In genomic region chr2:208267526-208267925, GRCh38 we compare ENCODE assay signal across 8 cellular contexts. TPM values are rescaled to one million over a fixed set of nuclear protein-coding genes. Genes with fewer than 3 reads are reported as not detected.
A peak's percentile ranks its signal among the peaks of the same experiment; 100 is the strongest.
DNase-seq lines count a peak whose midpoint lies in the region; ATAC-seq and TF ChIP-seq lines count a peak whose summit lies in the region.
"Not testable (repeated sequence)": the region's sequence is repeated elsewhere in the genome, so short reads cannot be mapped to it uniquely, and the experiment has no call there.

No MANE protein-coding gene starts in this region.

- DNase-seq in Calu3; LNCaP clone FGC (ENCODE audit: low read depth); T-helper 17 cell; tibial artery: not testable (repeated sequence)

- H3K4me1 ChIP-seq in endocrine pancreas (ENCODE audit: control insufficient read depth, insufficient read depth, low read length); iPS-20b (ENCODE audit: insufficient read depth, low read length): not testable (repeated sequence)
- H3K4me1 ChIP-seq in neuron (ENCODE audit: insufficient read depth, low read length) (peaks cover 17% of the 10 kb centered on the region), tibial artery (peaks cover 0 to 38% (median 24%) of the 10 kb centered on the region in 4 donors)

- CTCF ChIA-PET in Calu3 (lab: Charles Lee): interaction anchor here (0.6 to 2.6 kb wide), 3 partner anchors 13 to 71 kb away, joined by 3 to 14 read pairs (median 3); partner anchors contain the start of gene IDH1

- H3K27ac ChIP-seq in iPS-20b (ENCODE audit: low read length); tibial artery: not testable (repeated sequence)

- not testable (repeated sequence) for H3K27me3 Mint-ChIP-seq in Calu3 (ENCODE audit: unreplicated experiment); T-helper 17 cell; activated naive CD8-positive, alpha-beta T cell

- not testable (repeated sequence) for H3K9ac ChIP-seq in endocrine pancreas (ENCODE audit: control insufficient read depth, insufficient read depth, low read length)
- peak overlapping the region; percentile 93; the same call in 1 of the 2 replicates for H3K9ac ChIP-seq in iPS-20b (ENCODE audit: low read depth, low read length)

- intact Hi-C loops in Calu3 (cut with micrococcal nuclease; ENCODE audit: unreplicated experiment): not testable (repeated sequence)
- intact Hi-C loops in tibial artery (cut with DNase I; ENCODE audit: low total_unique reads): loop anchor here (5.0 to 10.0 kb wide), 3 partner anchors 55 to 643 kb away; partner anchors contain the start of gene METTL21A

- not testable (repeated sequence) for H3K36me3 ChIP-seq in endocrine pancreas (ENCODE audit: control insufficient read depth, insufficient read depth, low read length); neuron (ENCODE audit: insufficient read depth, low read length)
- H3K36me3 ChIP-seq in iPS-20b (ENCODE audit: insufficient read depth, low read depth, low read length) (peaks cover 10% of the 10 kb centered on the region), tibial artery (peaks cover 5 to 12% (median 8%) of the 10 kb centered on the region in 3 donors)

- not testable (repeated sequence) for BruUV-seq in Calu3 (replicated peaks; lab: Mats Ljungman, UMichigan)

- H3K4me3 ChIP-seq in LNCaP clone FGC (ENCODE audit: low read depth, low read length) (peak overlapping the region; percentile 88), endocrine pancreas (ENCODE audit: control insufficient read depth, insufficient read depth, low read length) (peak overlapping the region; percentile 96), iPS-20b (ENCODE audit: low read length) (peak overlapping the region; percentile 88), neuron (ENCODE audit: low read length) (peak overlapping the region; percentile 70), tibial artery (peak overlapping the region; percentile 84 to 99)

- not testable (repeated sequence) for H3K9me3 Mint-ChIP-seq in Calu3 (ENCODE audit: low read depth, unreplicated experiment); activated naive CD8-positive, alpha-beta T cell (ENCODE audit: low read depth)

- H3K27me3 ChIP-seq in endocrine pancreas (ENCODE audit: control insufficient read depth, insufficient read depth, low read length); iPS-20b (ENCODE audit: insufficient read depth, low read length); neuron (ENCODE audit: insufficient read depth, low read length); tibial artery: not testable (repeated sequence)

- peaks cover 24% of the 10 kb centered on the region for H3K4me1 Mint-ChIP-seq in Calu3 (ENCODE audit: low read depth, unreplicated experiment)
- peaks cover 33% of the 10 kb centered on the region for H3K4me1 Mint-ChIP-seq in T-helper 17 cell
- H3K4me1 Mint-ChIP-seq in activated naive CD8-positive, alpha-beta T cell (ENCODE audit: low read depth): peaks cover 56% of the 10 kb centered on the region

- peak overlapping the region; percentile 90 for H3K4me3 Mint-ChIP-seq in Calu3 (ENCODE audit: low read depth, unreplicated experiment)
- H3K4me3 Mint-ChIP-seq in T-helper 17 cell: peak overlapping the region; percentile 98
- peak overlapping the region; percentile 88 for H3K4me3 Mint-ChIP-seq in activated naive CD8-positive, alpha-beta T cell

- H3K9me3 ChIP-seq in T-helper 17 cell (ENCODE audit: control insufficient read depth, low read length, poor library complexity, severe bottlenecking); endocrine pancreas (ENCODE audit: control insufficient read depth, low read length); iPS-20b (ENCODE audit: insufficient read depth, low read depth, low read length); neuron (ENCODE audit: low read length); tibial artery: not testable (repeated sequence)

- H3K27ac Mint-ChIP-seq in Calu3 (ENCODE audit: unreplicated experiment): not testable (repeated sequence)
- H3K27ac Mint-ChIP-seq in T-helper 17 cell: peak overlapping the region; percentile 96
- peak overlapping the region; percentile 41 for H3K27ac Mint-ChIP-seq in activated naive CD8-positive, alpha-beta T cell

- not testable (repeated sequence) for ATAC-seq in T-helper 17 cell

- not testable (repeated sequence) for H2AFZ ChIP-seq in neuron (ENCODE audit: low read depth, low read length)

- H3K36me3 Mint-ChIP-seq in Calu3 (ENCODE audit: insufficient read depth, unreplicated experiment): peaks cover 21% of the 10 kb centered on the region
- not testable (repeated sequence) for H3K36me3 Mint-ChIP-seq in T-helper 17 cell (ENCODE audit: low read depth); activated naive CD8-positive, alpha-beta T cell

- TF ChIP-seq CTCF in Calu3 (IDR thresholded peaks at IDR 0.05; ENCODE audit: unreplicated experiment); LNCaP clone FGC (IDR thresholded peaks at IDR 0.05; ENCODE audit: control insufficient read depth, extremely low read depth, insufficient read depth); tibial artery (IDR thresholded peaks at IDR 0.05): not testable (repeated sequence)

RNA-seq across cellular contexts. Expression of gene PIKFYVE, which starts 1.5 kb away (rescaled TPM):
- total RNA-seq in Calu3 (2022): 24.2 and 26.4 TPM in 2 replicates
- total RNA-seq in T-helper 17 cell: 10 to 100 TPM; 34.5 to 41.5 TPM

RNA-seq across cellular contexts. Expression of gene IDH1, which starts 12.7 kb away (rescaled TPM):
- total RNA-seq in Calu3 (2022) (166 TPM in 2 replicates), T-helper 17 cell (1 to 10 TPM; 3.5 to 5.8 TPM)

Comparison
In these comparisons a context has a peak if more than half of its experiments do, and no peak if none do; other contexts are left out.
1. RNA of gene IDH1, which starts 12.7 kb away (total RNA-seq): 166 TPM in Calu3; 3.5 to 5.8 TPM in T-helper 17 cell; every median in the first group is over 10 times any median in the second.
2. Peak in every context shown above with its lines, with median percentiles within 50 percentile points of each other: H3K4me3 Mint-ChIP-seq and H3K4me3 ChIP-seq.